ENCODE assay signal across 16 cellular contexts in genomic region chr9:88745281-88746001, GRCh38.
A peak's percentile ranks its signal among the peaks of the same experiment; 100 is the strongest.
DNase-seq lines count a peak whose midpoint lies in the region; ATAC-seq, FAIRE-seq and TF ChIP-seq lines count a peak whose summit lies in the region.
"Had no signal": no experiment of that assay in that cellular context is flagged by ENCODE, and none has a peak within 500 bp of the region (broad histone marks: within the 10 kb centered on the region; RNA-seq: fewer than 3 reads in every experiment).

No MANE protein-coding gene starts in this region.

- H3K56ac ChIP-seq in H1 (replicated peaks; ENCODE audit: insufficient read length, low read depth, low read length) (no peak overlapping the region), H9 (ENCODE audit: insufficient read length, low read depth, low read length) (no peak overlapping the region)

- no peak for DNase-seq in right lobe of liver
- no peak for DNase-seq in H1 (ENCODE audit: low read depth in 1 of 2, low spot score in 2 of 2)
- DNase-seq in NCI-H510A (lab: John Stamatoyannopoulos, UW), result no peak
- DNase-seq in H9, result no peak
- DNase-seq: activated B cell treated with CpG ODN at 0.5 μM for 24 hours, GOT3, left cardiac atrium, NCI-H1048, upper lobe of left lung had no signal

- H3K79me2 ChIP-seq in H1 (ENCODE audit: control insufficient read depth in 1 of 2, insufficient read depth in 2 of 2, low read length in 2 of 2) (no peaks in the 10 kb centered on the region), H9 (ENCODE audit: insufficient read depth, low read length) (no peaks in the 10 kb centered on the region)

- H3K23ac ChIP-seq in H1 (ENCODE audit: insufficient read length), result no peak overlapping the region
- no peak overlapping the region for H3K23ac ChIP-seq in H9 (ENCODE audit: insufficient read length, low read depth, low read length)

- 86% methylated on average over 2 of the region's 2 CpGs for WGBS in liver
- 49% methylated on average over 2 of the region's 2 CpGs for WGBS in right lobe of liver (ENCODE audit: insufficient coverage, low coverage, low lambda C conversion rate, missing lambda C conversion rate)
- WGBS in H1 (ENCODE audit: extremely low coverage in 1 of 2, insufficient coverage in 1 of 2, insufficient read length in 1 of 2, insufficient replicate concordance in 2 of 2, low coverage in 1 of 2, low lambda C conversion rate in 2 of 2, missing lambda C conversion rate in 1 of 2), 2 experiments, result 90% methylated on average over 2 of the region's 2 CpGs; no CpG with 5 or more reads in 1 of the 2 experiments
- 80% methylated on average over 1 of the region's 2 CpGs; no CpG with 5 or more reads in 1 of the 2 experiments for WGBS in mesodermal cell (ENCODE audit: insufficient coverage in 2 of 2), 2 experiments
- WGBS in H9 (ENCODE audit: extremely low coverage, insufficient read length, low lambda C conversion rate), result no CpG with 5 or more reads among the region's 2 CpGs

- H3K4me2 ChIP-seq in H1 (ENCODE audit: insufficient read depth in 1 of 2, low read depth in 2 of 2, low read length in 2 of 2) (no peak overlapping the region), H9 (ENCODE audit: insufficient read depth, insufficient read length, low read length) (no peak overlapping the region)

- H2BK20ac ChIP-seq in H1 (ENCODE audit: low read length), result no peak overlapping the region
- H2BK20ac ChIP-seq in H9 (ENCODE audit: low read depth, low read length, poor library complexity, severe bottlenecking), result no peak overlapping the region

- peak overlapping the region; percentile 46 for H4K91ac ChIP-seq in H1 (replicated peaks; ENCODE audit: insufficient read length, low read length)
- H4K91ac ChIP-seq in H9 (ENCODE audit: insufficient read length, low read depth, low read length), result no peak overlapping the region

- no peaks in the 10 kb centered on the region for H3K36me3 ChIP-seq in liver (ENCODE audit: control insufficient read depth in 4 of 4, insufficient read depth in 3 of 4, low read depth in 1 of 4, low read length in 3 of 4)
- H3K36me3 ChIP-seq in right lobe of liver, result no peaks in the 10 kb centered on the region
- 0 out of 8 replicates have a peak, but pooled peaks cover 0 to 3% (median 0%) of the 10 kb centered on the region in 4 experiments for H3K36me3 ChIP-seq in H1 (ENCODE audit: control insufficient read depth in 2 of 4, insufficient read depth in 4 of 4, low read length in 3 of 4)
- H3K36me3 ChIP-seq in mesodermal cell (ENCODE audit: control insufficient read depth, insufficient read depth, low read length), result no peaks in the 10 kb centered on the region
- H3K36me3 ChIP-seq: SJSA1, upper lobe of left lung had no signal

- no peaks in the 10 kb centered on the region; the same call in 1 of the 2 replicates for H3K27me3 Mint-ChIP-seq in H9 (ENCODE audit: low read depth)

- no peak overlapping the region for H2BK15ac ChIP-seq in H1 (ENCODE audit: low read length)
- H2BK15ac ChIP-seq in H9 (ENCODE audit: low read depth, low read length), result no peak overlapping the region

- H3K18ac ChIP-seq in H1 (ENCODE audit: extremely low read depth, low read length), result no peak overlapping the region
- H3K18ac ChIP-seq in H9 (ENCODE audit: insufficient read length, low read depth, low read length), result no peak overlapping the region

- TF ChIP-seq POLR2A in right lobe of liver (IDR thresholded peaks at IDR 0.05) (no peak), H1 (IDR thresholded peaks at IDR 0.05; ENCODE audit: control extremely low read depth in 1 of 2, low read depth in 2 of 2, low read length in 2 of 2) (no peak)

- H4K20me1 ChIP-seq in H1 (replicated peaks in 1 of 2; ENCODE audit: control insufficient read depth in 1 of 2, insufficient read depth in 2 of 2, low read length in 2 of 2) (no peaks in the 10 kb centered on the region), H9 (ENCODE audit: control insufficient read depth, insufficient read depth, insufficient read length) (no peaks in the 10 kb centered on the region)

- ATAC-seq in right lobe of liver, result no peak
- ATAC-seq in GM19397 (IDR thresholded peaks at IDR 0.05; ENCODE audit: unreplicated experiment), result no peak
- ATAC-seq in GM21360 (IDR thresholded peaks at IDR 0.05; ENCODE audit: unreplicated experiment), result no peak

- CTCF ChIA-PET in H1 (lab: Charles Lee; ENCODE audit: partially characterized antibody), result interaction anchor here (0.9 to 2.3 kb wide), 2 partner anchors 85 to 136 kb away, joined by 3 to 9 read pairs; no protein-coding TSS in a partner anchor

- TF ChIP-seq CTCF in liver (IDR thresholded peaks at IDR 0.05; ENCODE audit: low read depth, low read length, missing input control), result no peak
- no peak for TF ChIP-seq CTCF in right lobe of liver (IDR thresholded peaks at IDR 0.05)
- TF ChIP-seq CTCF in H1 (IDR thresholded peaks at IDR 0.05; ENCODE audit: control extremely low read depth in 1 of 3, insufficient read depth in 1 of 3, low read depth in 1 of 3, low read length in 3 of 3), result no peak
- no peak for TF ChIP-seq CTCF in H9 (conservative IDR thresholded peaks at IDR 0.05)

- H3T11ph ChIP-seq in H9 (ENCODE audit: low read length), result no peak overlapping the region

- H2BK5ac ChIP-seq in H1 (ENCODE audit: low read depth, low read length) (no peak overlapping the region), H9 (ENCODE audit: insufficient read length, low read length) (no peak overlapping the region)

- peaks cover 4 to 10% (median 7%) of the 10 kb centered on the region in 3 experiments for H3K36me3 Mint-ChIP-seq in H9 (ENCODE audit: insufficient read depth in 1 of 3, low read depth in 3 of 3)
- H3K36me3 Mint-ChIP-seq: activated naive CD8-positive, alpha-beta T cell had no signal

- intact Hi-C loops in right lobe of liver (cut with DNase I), result no loop called here

- TF ChIP-seq RAD21 in liver (IDR thresholded peaks at IDR 0.05) (no peak), H1 (IDR thresholded peaks at IDR 0.05 in 1 of 2, conservative IDR thresholded peaks at IDR 0.05 in 1 of 2; ENCODE audit: low read depth in 2 of 2, low read length in 2 of 2) (no peak)

- TF ChIP-seq EP300 in H1 (IDR thresholded peaks at IDR 0.05; ENCODE audit: borderline replicate concordance in 1 of 2, low read depth in 2 of 2, low read length in 2 of 2), result no peak

- FAIRE-seq in H1 (lab: Jason Lieb, UNC), result no peak
- FAIRE-seq: A549 had no signal

- peaks cover 0 to 2% (median 0%) of the 10 kb centered on the region in 4 donors for H3K27me3 ChIP-seq in liver (ENCODE audit: control insufficient read depth in 4 of 4, insufficient read depth in 4 of 4, low read length in 3 of 4)
- H3K27me3 ChIP-seq in right lobe of liver, result no peaks in the 10 kb centered on the region
- H3K27me3 ChIP-seq in H1 (replicated peaks in 1 of 4; ENCODE audit: control insufficient read depth in 3 of 4, extremely low read depth in 1 of 4, insufficient read depth in 3 of 4, low read length in 3 of 4), result no peaks in the 10 kb centered on the region; a peak in 1 of 7 replicates
- no peaks in the 10 kb centered on the region for H3K27me3 ChIP-seq in H9 (ENCODE audit: insufficient read depth, low read length)
- H3K27me3 ChIP-seq: SJSA1, upper lobe of left lung had no signal

- H3K9me3 Mint-ChIP-seq in H9, result peaks cover 11% of the 10 kb centered on the region in 2 experiments
- H3K9me3 Mint-ChIP-seq: activated B cell treated with CpG ODN at 0.5 μM for 24 hours had no signal

- H3K9me3 ChIP-seq in liver (ENCODE audit: control insufficient read depth in 4 of 4, low read length in 3 of 4) (no peaks in the 10 kb centered on the region), right lobe of liver (peaks cover 0 to 3% (median 0%) of the 10 kb centered on the region in 4 donors), H1 (ENCODE audit: insufficient read depth in 2 of 2, low read depth in 1 of 2, low read length in 1 of 2) (peaks cover 8 to 9% of the 10 kb centered on the region in 2 experiments), mesodermal cell (ENCODE audit: control insufficient read depth, low read length) (peaks cover 9% of the 10 kb centered on the region), H9 (ENCODE audit: control insufficient read depth, low read depth, low read length) (peaks cover 8% of the 10 kb centered on the region)
- H3K9me3 ChIP-seq: A549, SJSA1, upper lobe of left lung had no signal

- H3K79me1 ChIP-seq in H1 (ENCODE audit: low read depth, low read length) (no peaks in the 10 kb centered on the region), H9 (ENCODE audit: insufficient read depth, low read depth, low read length, poor library complexity, severe bottlenecking) (no peaks in the 10 kb centered on the region)

- H4K8ac ChIP-seq in H1 (ENCODE audit: extremely low read depth, insufficient read depth, low read length) (no peak overlapping the region), H9 (replicated peaks; ENCODE audit: insufficient read length, low read depth, low read length) (no peak overlapping the region)

- H3K14ac ChIP-seq in H1 (ENCODE audit: insufficient read length) (no peak overlapping the region), H9 (ENCODE audit: insufficient read depth, low read length) (no peak overlapping the region)

- H3K23me2 ChIP-seq in H1 (ENCODE audit: low read depth, low read length) (peaks cover 3% of the 10 kb centered on the region; the same call in 1 of the 2 replicates), H9 (ENCODE audit: insufficient read length, low read depth, low read length, poor library complexity, severe bottlenecking) (no peaks in the 10 kb centered on the region)

- H3K9ac ChIP-seq in liver (ENCODE audit: low read depth in 1 of 2, low read length in 2 of 2) (no peak overlapping the region), H1 (replicated peaks in 1 of 4; ENCODE audit: extremely low read depth in 1 of 4, low read depth in 3 of 4, low read length in 3 of 4) (no peak overlapping the region), H9 (ENCODE audit: extremely low read depth, insufficient read length, low read length) (no peak overlapping the region)

- H3K4ac ChIP-seq in H1 (replicated peaks; ENCODE audit: insufficient read length, low read depth, low read length) (no peak overlapping the region), H9 (ENCODE audit: low read depth, low read length) (no peak overlapping the region)

- H3K27ac Mint-ChIP-seq in H9, result no peak overlapping the region
- H3K27ac Mint-ChIP-seq: activated B cell treated with CpG ODN at 0.5 μM for 24 hours; activated naive CD8-positive, alpha-beta T cell had no signal

- H3K4me1 ChIP-seq in liver (ENCODE audit: control insufficient read depth in 4 of 4, insufficient read depth in 4 of 4, low read length in 3 of 4), result peaks cover 0 to 6% (median 0%) of the 10 kb centered on the region in 4 donors
- no peaks in the 10 kb centered on the region for H3K4me1 ChIP-seq in right lobe of liver
- H3K4me1 ChIP-seq in H1 (replicated peaks in 1 of 4; ENCODE audit: control insufficient read depth in 3 of 4, insufficient read depth in 4 of 4, low read length in 3 of 4), result peaks cover 7 to 22% (median 17%) of the 10 kb centered on the region in 4 experiments
- H3K4me1 ChIP-seq in mesodermal cell (ENCODE audit: control insufficient read depth, insufficient read depth, low read length, poor library complexity, severe bottlenecking), result peaks cover 31% of the 10 kb centered on the region
- peaks cover 2% of the 10 kb centered on the region; the same call in 1 of the 2 replicates for H3K4me1 ChIP-seq in H9 (ENCODE audit: insufficient read depth, low read length)

- H2BK120ac ChIP-seq in H1 (replicated peaks; ENCODE audit: low read depth, low read length) (no peak overlapping the region), H9 (ENCODE audit: low read depth, low read length, poor library complexity, severe bottlenecking) (no peak overlapping the region)

- H2AK5ac ChIP-seq in H1 (ENCODE audit: low read depth, low read length) (no peak overlapping the region), H9 (ENCODE audit: insufficient read length, low read length) (no peak overlapping the region)

- H3K4me3 ChIP-seq in liver (ENCODE audit: low read depth in 1 of 3, low read length in 3 of 3) (no peak overlapping the region), right lobe of liver (no peak overlapping the region), H1 (ENCODE audit: extremely low read depth in 1 of 4, insufficient read depth in 2 of 4, low read depth in 3 of 4, low read length in 4 of 4) (no peak overlapping the region), mesodermal cell (ENCODE audit: extremely low read depth, insufficient read depth, low read length, poor library complexity, severe bottlenecking) (no peak overlapping the region)
- H3K4me3 ChIP-seq: A549, SJSA1, upper lobe of left lung had no signal

- no peak overlapping the region for H3K27ac ChIP-seq in liver (ENCODE audit: low read depth in 1 of 2, low read length in 2 of 2)
- H3K27ac ChIP-seq in right lobe of liver, result no peak overlapping the region
- H3K27ac ChIP-seq in H1 (ENCODE audit: low read depth, low read length), result no peak overlapping the region
- H3K27ac ChIP-seq in mesodermal cell (ENCODE audit: low read depth, low read length, severe bottlenecking), result peak overlapping the region; percentile 85
- H3K27ac ChIP-seq in H9 (ENCODE audit: insufficient read length, low read depth, low read length), result no peak overlapping the region
- H3K27ac ChIP-seq: SJSA1 had no signal

- no peak overlapping the region for H4K5ac ChIP-seq in H1 (ENCODE audit: insufficient read length, low read depth, low read length)
- no peak overlapping the region for H4K5ac ChIP-seq in H9 (ENCODE audit: insufficient read length, low read depth, low read length)

- POLR2A ChIA-PET in H1 (lab: Charles Lee; ENCODE audit: partially characterized antibody), result no interaction called here

- peaks cover 41 to 42% of the 10 kb centered on the region in 2 experiments for H3K4me1 Mint-ChIP-seq in H9
- H3K4me1 Mint-ChIP-seq: activated B cell treated with CpG ODN at 0.5 μM for 24 hours had no signal

- no peak overlapping the region; the same call in 1 of the 2 replicates for H2BK12ac ChIP-seq in H1 (ENCODE audit: low read depth, low read length)
- H2BK12ac ChIP-seq in H9 (ENCODE audit: insufficient read length, low read depth, low read length), result no peak overlapping the region

- H2AFZ ChIP-seq in H1 (ENCODE audit: low read length), result no peak overlapping the region
- no peak overlapping the region for H2AFZ ChIP-seq in H9 (ENCODE audit: low read length)

- no peak overlapping the region for H3K4me3 Mint-ChIP-seq in H9
- H3K4me3 Mint-ChIP-seq: activated B cell treated with CpG ODN at 0.5 μM for 24 hours; activated naive CD8-positive, alpha-beta T cell had no signal
